Comparison of ENCODE assay signal across 13 cellular contexts in genomic region chr6:125066964-125067363, GRCh38.
DNase-seq lines count a peak whose midpoint lies in the region; ATAC-seq and TF ChIP-seq lines count a peak whose summit lies in the region.
"Had no signal": no experiment of that assay in that cellular context is flagged by ENCODE, and none has a peak within 500 bp of the region (broad histone marks: within the 10 kb centered on the region; RNA-seq: fewer than 3 reads in every experiment).

No MANE protein-coding gene starts in this region.

- H3K4me1 Mint-ChIP-seq in T-cell (no peaks in the 10 kb centered on the region), endodermal cell (no peaks in the 10 kb centered on the region)
- H3K4me1 Mint-ChIP-seq: nephron had no signal

- H3K36me3 ChIP-seq in HEK293 (ENCODE audit: control insufficient read depth in 2 of 2, insufficient read depth in 1 of 2, low read length in 2 of 2) (no peaks in the 10 kb centered on the region), endodermal cell (ENCODE audit: control insufficient read depth, insufficient read depth, low read length) (no peaks in the 10 kb centered on the region)
- H3K36me3 ChIP-seq: upper lobe of left lung had no signal

- H3K4me3 Mint-ChIP-seq in T-cell: no peak overlapping the region
- H3K4me3 Mint-ChIP-seq in endodermal cell: no peak overlapping the region
- H3K4me3 Mint-ChIP-seq: nephron had no signal

- H3K4me1 ChIP-seq in HEK293 (ENCODE audit: control insufficient read depth, insufficient read depth, low read length): peaks cover 20% of the 10 kb centered on the region
- no peaks in the 10 kb centered on the region for H3K4me1 ChIP-seq in endodermal cell (ENCODE audit: control insufficient read depth, insufficient read depth, low read length)

- H3K9ac ChIP-seq in endodermal cell (ENCODE audit: extremely low read depth, low read length, poor library complexity, severe bottlenecking): no peak overlapping the region

- no peaks in the 10 kb centered on the region for H3K9me3 Mint-ChIP-seq in T-cell
- no peaks in the 10 kb centered on the region for H3K9me3 Mint-ChIP-seq in endodermal cell
- H3K9me3 Mint-ChIP-seq: nephron had no signal

- no peaks in the 10 kb centered on the region for H3K27me3 ChIP-seq in endodermal cell (ENCODE audit: control insufficient read depth, insufficient read depth, low read length, poor library complexity, severe bottlenecking)
- H3K27me3 ChIP-seq: upper lobe of left lung had no signal

- H3K27me3 Mint-ChIP-seq in T-cell (no peaks in the 10 kb centered on the region), endodermal cell (ENCODE audit: insufficient read depth) (no peaks in the 10 kb centered on the region)

- no peak overlapping the region for H3K4me3 ChIP-seq in HEK293 (ENCODE audit: low read depth, low read length)
- no peak overlapping the region for H3K4me3 ChIP-seq in fibroblast of villous mesenchyme (ENCODE audit: low read depth, low read length)
- no peak overlapping the region for H3K4me3 ChIP-seq in endodermal cell (ENCODE audit: low read length)
- H3K4me3 ChIP-seq: upper lobe of left lung had no signal

- no peak overlapping the region for H3K27ac Mint-ChIP-seq in T-cell
- no peak overlapping the region for H3K27ac Mint-ChIP-seq in endodermal cell
- H3K27ac Mint-ChIP-seq: nephron had no signal

- TF ChIP-seq CTCF in HEK293 (tag by site-specific recombination; IDR thresholded peaks at IDR 0.05) (peak; percentile 39; the same call in 1 of the 2 replicates), fibroblast of villous mesenchyme (IDR thresholded peaks at IDR 0.05; ENCODE audit: insufficient read depth, low read depth, low read length) (no peak), endodermal cell (conservative IDR thresholded peaks at IDR 0.05) (no peak)

- peak; percentile 78 to 99 (median 98) for ATAC-seq in T-cell (replicated peaks in 1 of 4)
- ATAC-seq in HG03432 (IDR thresholded peaks at IDR 0.05; ENCODE audit: unreplicated experiment): no peak
- ATAC-seq in HG02798 (IDR thresholded peaks at IDR 0.05; ENCODE audit: poor library complexity, unreplicated experiment): no peak

- DNase-seq in CD1c-positive myeloid dendritic cell (ENCODE audit: extremely low spot score) (peak; percentile 15), T-cell (peak in 29 of 34 experiments; percentile 0 to 43 (median 13)), fibroblast of villous mesenchyme (ENCODE audit: low read depth) (peak; percentile 69), DMS 273 (lab: John Stamatoyannopoulos, UW; ENCODE audit: unreplicated experiment) (no peak), endodermal cell (no peak)
- DNase-seq: hippocampal formation; NK-92 treated with Interleukin-12 subunit alpha and Interleukin-12 subunit beta, amount 100 ng/mL, for 24 hours; stimulated activated CD4-positive, alpha-beta T cell treated with anti-CD3 and anti-CD28 coated beads, Interleukin-4, amount 100 ng/mL, for 4 hours; upper lobe of left lung had no signal

- POLR2A ChIA-PET in HEK293 (lab: Yijun Ruan, JAX): interaction anchor here (0.8 kb wide), 1 partner anchor 53 kb away, joined by 3 read pairs; no protein-coding TSS in a partner anchor
- POLR2A ChIA-PET in T-cell (lab: Charles Lee): interaction anchor here in 1 of 2 donors (0.6 kb wide), 1 partner anchor 481 kb away, joined by 5 read pairs; no protein-coding TSS in a partner anchor

- 96 to 97% methylated on average over 3 of the region's 3 CpGs for WGBS in endodermal cell (ENCODE audit: insufficient coverage in 1 of 2, insufficient read length in 1 of 2), 2 experiments

- no peak overlapping the region for H3K27ac ChIP-seq in HEK293 (ENCODE audit: extremely low read depth, low read depth, low read length)
- H3K27ac ChIP-seq in endodermal cell (ENCODE audit: low read depth, low read length): no peak overlapping the region
- H3K27ac ChIP-seq: upper lobe of left lung had no signal

- no peaks in the 10 kb centered on the region for H3K36me3 Mint-ChIP-seq in T-cell
- peaks cover 1% of the 10 kb centered on the region for H3K36me3 Mint-ChIP-seq in endodermal cell (ENCODE audit: low read depth)

- CTCF ChIA-PET in HEK293 (lab: Yijun Ruan, JAX) (interaction anchor here (0.8 to 3.2 kb wide), 4 partner anchors 8 to 196 kb away, joined by 3 to 9 read pairs (median 4); no protein-coding TSS in a partner anchor), T-cell (lab: Charles Lee) (interaction anchor here (0.7 to 1.2 kb wide), 2 partner anchors 16 to 712 kb away, joined by 3 read pairs; no protein-coding TSS in a partner anchor)

- H3K9me3 ChIP-seq in HEK293 (ENCODE audit: control insufficient read depth, insufficient read depth, low read depth, low read length) (no peaks in the 10 kb centered on the region), endodermal cell (ENCODE audit: control insufficient read depth, low read length) (no peaks in the 10 kb centered on the region)
- H3K9me3 ChIP-seq: upper lobe of left lung had no signal

TF ChIP-seq in HEK293, 187 proteins besides CTCF, POLR2A, EP300 and RAD21 (continues in another document):
- TF ChIP-seq ZXDB (tag by site-specific recombination; IDR thresholded peaks at IDR 0.05): peak; percentile 53
- TF ChIP-seq GLIS1 (tag by site-specific recombination; IDR thresholded peaks at IDR 0.05): no peak
- TF ChIP-seq ZNF692 (tag by site-specific recombination; IDR thresholded peaks at IDR 0.05): no peak
- no peak for TF ChIP-seq ZNF280D (tag by site-specific recombination; IDR thresholded peaks at IDR 0.05)
- peak; percentile 74 for TF ChIP-seq MZF1 (tag by site-specific recombination; IDR thresholded peaks at IDR 0.05; ENCODE audit: borderline replicate concordance)
- no peak for TF ChIP-seq PRDM4 (tag by site-specific recombination; IDR thresholded peaks at IDR 0.05)
- no peak for TF ChIP-seq ZIC2 (tag by site-specific recombination; IDR thresholded peaks at IDR 0.05)
- no peak for TF ChIP-seq ZNF341 (tag by site-specific recombination; IDR thresholded peaks at IDR 0.05; ENCODE audit: low read depth)
- TF ChIP-seq ZNF704 (tag by site-specific recombination; IDR thresholded peaks at IDR 0.05): no peak
- peak; percentile 41; the same call in 1 of the 2 replicates for TF ChIP-seq ZBTB17 (tag by site-specific recombination; IDR thresholded peaks at IDR 0.05)
- no peak for TF ChIP-seq ZNF311 (tag by site-specific recombination; IDR thresholded peaks at IDR 0.05; ENCODE audit: borderline replicate concordance)

Comparison
In these comparisons a context has a peak if more than half of its experiments do, and no peak if none do; other contexts are left out.
1. DNase-seq: peak in CD1c-positive myeloid dendritic cell (single experiment), T-cell (29 of 34) and fibroblast of villous mesenchyme (single experiment); none in DMS 273 (single experiment) and endodermal cell (single experiment).
2. ATAC-seq: peak in T-cell (4 of 4); none in HG03432 (single experiment) and HG02798 (single experiment).